In genomic region chr5:54703091-54703490, GRCh38 we compare ENCODE assay signal across 8 cellular contexts.
DNase-seq lines count a peak whose midpoint lies in the region; ATAC-seq and TF ChIP-seq lines count a peak whose summit lies in the region.

No MANE protein-coding gene starts in this region.

- TF ChIP-seq CTCF in AG10803 (conservative IDR thresholded peaks at IDR 0.05; ENCODE audit: low read length): no peak
- TF ChIP-seq CTCF in RWPE2 (IDR thresholded peaks at IDR 0.05; ENCODE audit: poor library complexity, severe bottlenecking): no peak
- TF ChIP-seq CTCF in fibroblast of mammary gland (conservative IDR thresholded peaks at IDR 0.05; ENCODE audit: control insufficient read depth, insufficient read depth, low read depth, low read length): no peak
- no peak for TF ChIP-seq CTCF in neural progenitor cell (IDR thresholded peaks at IDR 0.05)
- TF ChIP-seq CTCF in stomach (IDR thresholded peaks at IDR 0.05): no peak
- TF ChIP-seq CTCF in OCI-LY7 (conservative IDR thresholded peaks at IDR 0.05; ENCODE audit: low read length): no peak

- no peaks in the 10 kb centered on the region for H3K9me3 Mint-ChIP-seq in neural progenitor cell

- H3K27ac ChIP-seq in RWPE2 (ENCODE audit: poor library complexity, severe bottlenecking) (no peak overlapping the region), neural progenitor cell (no peak overlapping the region), stomach (peak overlapping the region in 1 of 5 donors; percentile 40), OCI-LY7 (ENCODE audit: low read depth, low read length, poor library complexity, severe bottlenecking) (no peak overlapping the region)

- H3K4me1 ChIP-seq in RWPE2 (ENCODE audit: insufficient read depth, poor library complexity, severe bottlenecking) (peaks cover 18% of the 10 kb centered on the region), neural progenitor cell (peaks cover 20% of the 10 kb centered on the region), stomach (peaks cover 0 to 28% (median 9%) of the 10 kb centered on the region in 4 donors), OCI-LY7 (ENCODE audit: insufficient read depth, low read length, poor library complexity, severe bottlenecking) (peaks cover 4% of the 10 kb centered on the region)

- H3K27ac Mint-ChIP-seq in neural progenitor cell: peak overlapping the region; percentile 91

- peaks cover 26% of the 10 kb centered on the region for H3K4me1 Mint-ChIP-seq in neural progenitor cell

- H3K4me3 ChIP-seq in AG10803 (ENCODE audit: low read length) (peak overlapping the region; percentile 32), RWPE2 (ENCODE audit: severe bottlenecking) (no peak overlapping the region), fibroblast of mammary gland (ENCODE audit: control insufficient read depth, low read depth, low read length) (no peak overlapping the region), neural progenitor cell (peak overlapping the region; percentile 3), stomach (no peak overlapping the region), OCI-LY7 (ENCODE audit: low read depth, low read length, poor library complexity, severe bottlenecking) (no peak overlapping the region)

- no peak for TF ChIP-seq POLR2A in stomach (IDR thresholded peaks at IDR 0.05)

- 13 to 37% (median 24%) methylated on average over 2 of the region's 2 CpGs for WGBS in stomach, 5 donors

- no peaks in the 10 kb centered on the region for H3K36me3 Mint-ChIP-seq in neural progenitor cell

- H3K9ac ChIP-seq in neural progenitor cell: no peak overlapping the region

- intact Hi-C loops in stomach (cut with DNase I; ENCODE audit: low total_unique reads) (no loop called here), OCI-LY7 (cut with micrococcal nuclease; ENCODE audit: unreplicated experiment) (no loop called here)

- CTCF ChIA-PET in OCI-LY7 (lab: Charles Lee; ENCODE audit: unreplicated experiment): no interaction called here

- H3F3A ChIP-seq in neural progenitor cell (ENCODE audit: low read depth): peaks cover 15% of the 10 kb centered on the region

- BruUV-seq in OCI-LY7 (replicated peaks; lab: Mats Ljungman, UMichigan): no TSS peak

- H3K4me2 ChIP-seq in neural progenitor cell (peak overlapping the region; percentile 47), OCI-LY7 (ENCODE audit: low read length) (no peak overlapping the region)

- TF ChIP-seq EP300 in stomach (IDR thresholded peaks at IDR 0.05): no peak

- H2AFZ ChIP-seq in neural progenitor cell (replicated peaks) (peak overlapping the region; percentile 36), OCI-LY7 (ENCODE audit: low read length) (no peak overlapping the region)

- H3K9me3 ChIP-seq in RWPE2 (ENCODE audit: severe bottlenecking) (no peaks in the 10 kb centered on the region), neural progenitor cell (ENCODE audit: low read depth) (no peaks in the 10 kb centered on the region), stomach (no peaks in the 10 kb centered on the region), OCI-LY7 (ENCODE audit: low read length) (no peaks in the 10 kb centered on the region)

- DNase-seq in AG10803 (ENCODE audit: low read depth) (peak; percentile 95), RWPE2 (ENCODE audit: low spot score) (no peak), fibroblast of mammary gland (ENCODE audit: low read depth) (peak; percentile 96), neural progenitor cell (ENCODE audit: low spot score) (peak; percentile 56), RKO (ENCODE audit: low spot score) (no peak), stomach (no peak), OCI-LY7 (ENCODE audit: low spot score) (no peak)

- ATAC-seq in RWPE2 (ENCODE audit: low read depth) (peak; percentile 57), GM18870 (IDR thresholded peaks at IDR 0.05; ENCODE audit: unreplicated experiment) (no peak)

- POLR2A ChIA-PET in OCI-LY7 (lab: Charles Lee): interaction anchor here (0.7 kb wide), 2 partner anchors 93 to 99 kb away, joined by 3 read pairs; no protein-coding TSS in a partner anchor

- H3K36me3 ChIP-seq in RWPE2 (ENCODE audit: low read depth) (no peaks in the 10 kb centered on the region), neural progenitor cell (no peaks in the 10 kb centered on the region), stomach (no peaks in the 10 kb centered on the region), OCI-LY7 (ENCODE audit: insufficient read depth, low read length) (no peaks in the 10 kb centered on the region)

- no peaks in the 10 kb centered on the region for H3K27me3 ChIP-seq in RWPE2 (ENCODE audit: insufficient read depth, poor library complexity, severe bottlenecking)
- H3K27me3 ChIP-seq in neural progenitor cell: peaks cover 22% of the 10 kb centered on the region
- H3K27me3 ChIP-seq in stomach: no peaks in the 10 kb centered on the region

- peak overlapping the region; percentile 63 for H3K4me3 Mint-ChIP-seq in neural progenitor cell

- H3K79me2 ChIP-seq in neural progenitor cell (ENCODE audit: low read depth) (no peaks in the 10 kb centered on the region), OCI-LY7 (ENCODE audit: insufficient read depth, low read depth, low read length) (no peaks in the 10 kb centered on the region)

- H4K20me1 ChIP-seq in neural progenitor cell (ENCODE audit: low read depth): no peaks in the 10 kb centered on the region
- no peaks in the 10 kb centered on the region for H4K20me1 ChIP-seq in OCI-LY7 (ENCODE audit: insufficient read depth, low read length)

- H3K9me2 ChIP-seq in OCI-LY7 (ENCODE audit: insufficient read depth, low read length): no peaks in the 10 kb centered on the region

- no peaks in the 10 kb centered on the region for H3K27me3 Mint-ChIP-seq in neural progenitor cell (ENCODE audit: insufficient read depth, low read depth)

Comparison
In these comparisons a context has a peak if more than half of its experiments do, and no peak if none do; other contexts are left out.
1. DNase-seq: peak in AG10803 (single experiment), fibroblast of mammary gland (single experiment) and neural progenitor cell (single experiment); none in RWPE2 (single experiment), RKO (single experiment), stomach (single experiment) and OCI-LY7 (single experiment).
2. H3K4me3 ChIP-seq: peak in AG10803 (single experiment) and neural progenitor cell (single experiment); none in RWPE2 (single experiment), fibroblast of mammary gland (single experiment), stomach (0 of 4) and OCI-LY7 (single experiment).